1 cellular context compared by ENCODE assay signal in the genomic region with DNA sequence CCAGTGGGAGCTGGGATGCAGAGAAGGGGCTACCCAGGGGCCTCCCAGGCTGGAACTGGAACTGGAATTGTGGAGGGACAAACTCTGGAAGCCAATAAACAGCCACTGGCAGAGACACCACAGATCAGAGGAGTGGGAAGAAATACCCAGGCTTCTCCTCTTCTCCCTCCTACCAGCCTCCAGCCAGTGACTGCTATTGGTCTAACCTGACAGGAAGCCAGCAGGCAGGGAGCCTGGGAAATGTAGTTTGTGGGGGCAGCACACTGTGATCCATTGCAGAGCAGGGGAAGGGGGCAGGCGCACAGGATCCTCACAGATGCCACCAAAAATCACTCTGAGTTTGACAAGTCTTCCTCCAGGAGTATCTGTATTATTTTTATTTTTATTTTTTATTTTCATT.
TF ChIP-seq lines count a peak whose summit lies in the region.

No MANE protein-coding gene starts in this region.

TF ChIP-seq in HepG2, 621 proteins besides CTCF, POLR2A, EP300 and RAD21 (continued from another document):
- TF ChIP-seq, protein P1, sequence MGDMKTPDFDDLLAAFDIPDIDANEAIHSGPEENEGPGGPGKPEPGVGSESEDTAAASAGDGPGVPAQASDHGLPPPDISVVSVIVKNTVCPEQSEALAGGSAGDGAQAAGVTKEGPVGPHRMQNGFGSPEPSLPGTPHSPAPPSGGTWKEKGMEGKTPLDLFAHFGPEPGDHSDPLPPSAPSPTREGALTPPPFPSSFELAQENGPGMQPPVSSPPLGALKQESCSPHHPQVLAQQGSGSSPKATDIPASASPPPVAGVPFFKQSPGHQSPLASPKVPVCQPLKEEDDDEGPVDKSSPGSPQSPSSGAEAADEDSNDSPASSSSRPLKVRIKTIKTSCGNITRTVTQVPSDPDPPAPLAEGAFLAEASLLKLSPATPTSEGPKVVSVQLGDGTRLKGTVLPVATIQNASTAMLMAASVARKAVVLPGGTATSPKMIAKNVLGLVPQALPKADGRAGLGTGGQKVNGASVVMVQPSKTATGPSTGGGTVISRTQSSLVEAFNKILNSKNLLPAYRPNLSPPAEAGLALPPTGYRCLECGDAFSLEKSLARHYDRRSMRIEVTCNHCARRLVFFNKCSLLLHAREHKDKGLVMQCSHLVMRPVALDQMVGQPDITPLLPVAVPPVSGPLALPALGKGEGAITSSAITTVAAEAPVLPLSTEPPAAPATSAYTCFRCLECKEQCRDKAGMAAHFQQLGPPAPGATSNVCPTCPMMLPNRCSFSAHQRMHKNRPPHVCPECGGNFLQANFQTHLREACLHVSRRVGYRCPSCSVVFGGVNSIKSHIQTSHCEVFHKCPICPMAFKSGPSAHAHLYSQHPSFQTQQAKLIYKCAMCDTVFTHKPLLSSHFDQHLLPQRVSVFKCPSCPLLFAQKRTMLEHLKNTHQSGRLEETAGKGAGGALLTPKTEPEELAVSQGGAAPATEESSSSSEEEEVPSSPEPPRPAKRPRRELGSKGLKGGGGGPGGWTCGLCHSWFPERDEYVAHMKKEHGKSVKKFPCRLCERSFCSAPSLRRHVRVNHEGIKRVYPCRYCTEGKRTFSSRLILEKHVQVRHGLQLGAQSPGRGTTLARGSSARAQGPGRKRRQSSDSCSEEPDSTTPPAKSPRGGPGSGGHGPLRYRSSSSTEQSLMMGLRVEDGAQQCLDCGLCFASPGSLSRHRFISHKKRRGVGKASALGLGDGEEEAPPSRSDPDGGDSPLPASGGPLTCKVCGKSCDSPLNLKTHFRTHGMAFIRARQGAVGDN (CRISPR knock-in tag; IDR thresholded peaks at IDR 0.05), result no peak
- peak; percentile 64 for TF ChIP-seq HCFC1 (IDR thresholded peaks at IDR 0.05; ENCODE audit: low read depth, low read length)
- TF ChIP-seq RFX3 (CRISPR knock-in tag; IDR thresholded peaks at IDR 0.05), result no peak
- peak; percentile 27; the same call in 1 of the 2 replicates for TF ChIP-seq SUZ12 (IDR thresholded peaks at IDR 0.05; ENCODE audit: low read depth, low read length)
- TF ChIP-seq HOXA9 (CRISPR knock-in tag; IDR thresholded peaks at IDR 0.05; ENCODE audit: borderline replicate concordance), result no peak
- peak; percentile 81 for TF ChIP-seq NFYB (CRISPR knock-in tag; IDR thresholded peaks at IDR 0.05)
- TF ChIP-seq NFYC (CRISPR knock-in tag; IDR thresholded peaks at IDR 0.05), result peak; percentile 82
- TF ChIP-seq ZNF143 (CRISPR knock-in tag; IDR thresholded peaks at IDR 0.05), result peak; percentile 88
- peak; percentile 90 for TF ChIP-seq GABPB1 (CRISPR knock-in tag; IDR thresholded peaks at IDR 0.05)
- peak; percentile 96 for TF ChIP-seq THAP11 (CRISPR knock-in tag; IDR thresholded peaks at IDR 0.05)
- TF ChIP-seq TRIM24 (CRISPR knock-in tag; IDR thresholded peaks at IDR 0.05), result no peak
